19 cellular contexts compared by ENCODE assay signal in genomic region chr11:119366690-119367620, GRCh38. TPM values are rescaled to one million over a fixed set of nuclear protein-coding genes. Genes with fewer than 3 reads are reported as not detected.
DNase-seq lines count a peak whose midpoint lies in the region; TF ChIP-seq lines count a peak whose summit lies in the region.
"Had no signal": no experiment of that assay in that cellular context is flagged by ENCODE, and none has a peak within 500 bp of the region (broad histone marks: within the 10 kb centered on the region; RNA-seq: fewer than 3 reads in every experiment).

No MANE protein-coding gene starts in this region.

- no peak overlapping the region for H3K9ac ChIP-seq in BLaER1
- H3K9ac ChIP-seq: KMS-11 had no signal

- peaks cover 13% of the 10 kb centered on the region for H3K27me3 Mint-ChIP-seq in Calu3 (ENCODE audit: unreplicated experiment)
- H3K27me3 Mint-ChIP-seq in activated T-helper 2 cell treated with anti-CD3 and anti-CD28 coated beads, Interferon-gamma antibody, Interleukin-2, Interleukin-4, amounts not matched to agents 10 μg/mL and 5 μg/mL and 100 μg/mL, durations not matched to agents 14 hours and 24 hours and 36 hours (ENCODE audit: low read depth): peaks cover 29% of the 10 kb centered on the region

- H3K4me2 ChIP-seq in BLaER1: peak overlapping the region; percentile 66
- H3K4me2 ChIP-seq: KMS-11, PC-9 had no signal

- BruUV-seq in Calu3 (replicated peaks; lab: Mats Ljungman, UMichigan): no TSS peak

- peak; percentile 65 for DNase-seq in WERI-Rb-1
- DNase-seq in right atrium auricular region (ENCODE audit: low spot score): no peak
- no peak for DNase-seq in sigmoid colon
- DNase-seq in NCI-H2227 (lab: John Stamatoyannopoulos, UW; ENCODE audit: unreplicated experiment): no peak
- DNase-seq in activated CD4-positive, CD25-positive, alpha-beta regulatory T cell treated with anti-CD3 and anti-CD28 coated beads, Interleukin-2, amount 50 U/mL, for 72 hours: no peak
- DNase-seq in Calu3: no peak
- DNase-seq in activated T-helper 2 cell treated with anti-CD3 and anti-CD28 coated beads, Interferon-gamma antibody, Interleukin-2, Interleukin-4, amounts not matched to agents 10 μg/mL and 5 μg/mL and 100 μg/mL, durations not matched to agents 14 hours and 24 hours and 36 hours (ENCODE audit: low spot score): no peak
- DNase-seq: activated CD8-positive, alpha-beta memory T cell treated with anti-CD3 and anti-CD28 coated beads for 24 hours; activated gamma-delta T cell treated with Interleukin-2 at 50 U/mL for 16 hours; effector CD4-positive, alpha-beta T cell; GF-D8; mesenchymal stem cell; NCI-H1436 treated with DMSO at 0.1 percent for 48 hours; PC-9; stimulated activated naive CD8-positive, alpha-beta T cell treated with anti-CD3 and anti-CD28 coated beads, Interleukin-15, amount 100 ng/mL, for 72 hours had no signal

- no peak overlapping the region for H3K4me3 Mint-ChIP-seq in Calu3 (ENCODE audit: low read depth, unreplicated experiment)
- no peak overlapping the region for H3K4me3 Mint-ChIP-seq in activated T-helper 2 cell treated with anti-CD3 and anti-CD28 coated beads, Interferon-gamma antibody, Interleukin-2, Interleukin-4, amounts not matched to agents 10 μg/mL and 5 μg/mL and 100 μg/mL, durations not matched to agents 14 hours and 24 hours and 36 hours (ENCODE audit: low read depth)
- H3K4me3 Mint-ChIP-seq: stimulated activated naive CD8-positive, alpha-beta T cell treated with anti-CD3 and anti-CD28 coated beads, Interleukin-15, amount 100 ng/mL, for 72 hours had no signal

- 86 to 87% methylated on average over 11 of the region's 11 CpGs for WGBS in sigmoid colon, 2 donors

- TF ChIP-seq POLR2A in sigmoid colon (IDR thresholded peaks at IDR 0.05): no peak

- no peak overlapping the region for H3K27ac Mint-ChIP-seq in Calu3 (ENCODE audit: unreplicated experiment)
- H3K27ac Mint-ChIP-seq in activated T-helper 2 cell treated with anti-CD3 and anti-CD28 coated beads, Interferon-gamma antibody, Interleukin-2, Interleukin-4, amounts not matched to agents 10 μg/mL and 5 μg/mL and 100 μg/mL, durations not matched to agents 14 hours and 24 hours and 36 hours: no peak overlapping the region
- H3K27ac Mint-ChIP-seq: stimulated activated naive CD8-positive, alpha-beta T cell treated with anti-CD3 and anti-CD28 coated beads, Interleukin-15, amount 100 ng/mL, for 72 hours had no signal

- H3K4me3 ChIP-seq in BLaER1: no peak overlapping the region
- H3K4me3 ChIP-seq in WERI-Rb-1 (ENCODE audit: low read depth, low read length): no peak overlapping the region
- no peak overlapping the region for H3K4me3 ChIP-seq in right atrium auricular region
- H3K4me3 ChIP-seq in sigmoid colon: no peak overlapping the region
- H3K4me3 ChIP-seq: PC-9 had no signal

- H3K9me3 ChIP-seq in BLaER1 (no peaks in the 10 kb centered on the region), WERI-Rb-1 (ENCODE audit: severe bottlenecking) (no peaks in the 10 kb centered on the region), right atrium auricular region (no peaks in the 10 kb centered on the region), sigmoid colon (no peaks in the 10 kb centered on the region)

- TF ChIP-seq CTCF in WERI-Rb-1 (IDR thresholded peaks at IDR 0.05; ENCODE audit: low read depth, low read length): no peak
- TF ChIP-seq CTCF in right atrium auricular region (IDR thresholded peaks at IDR 0.05): no peak
- TF ChIP-seq CTCF in sigmoid colon (IDR thresholded peaks at IDR 0.05): no peak
- no peak for TF ChIP-seq CTCF in Calu3 (IDR thresholded peaks at IDR 0.05; ENCODE audit: unreplicated experiment)

- H4K20me1 ChIP-seq in BLaER1: 0 out of 2 replicates have a peak, but pooled peaks cover 8% of the 10 kb centered on the region

- intact Hi-C loops in sigmoid colon (cut with DNase I) (loop anchor here (10.0 kb wide), 1 partner anchor 358 kb away; the partner anchor contains the start of gene NECTIN1), Calu3 (cut with micrococcal nuclease; ENCODE audit: unreplicated experiment) (no loop called here)
- intact Hi-C loops in activated T-helper 2 cell treated with anti-CD3 and anti-CD28 coated beads, Interferon-gamma antibody, Interleukin-2, Interleukin-4, amounts not matched to agents 10 μg/mL and 5 μg/mL and 100 μg/mL, durations not matched to agents 14 hours and 24 hours and 36 hours (cut with micrococcal nuclease): no loop called here

- CTCF ChIA-PET in Calu3 (lab: Charles Lee): interaction anchor here (1.1 kb wide), 1 partner anchor 29 kb away, joined by 3 read pairs; no protein-coding TSS in a partner anchor

- H3K27ac ChIP-seq in BLaER1 (no peak overlapping the region), WERI-Rb-1 (peak overlapping the region; percentile 92), right atrium auricular region (peak overlapping the region; percentile 94), sigmoid colon (peak overlapping the region; percentile 46 to 91 (median 70))
- H3K27ac ChIP-seq: KMS-11, PC-9, VCaP had no signal

- H3K27me3 ChIP-seq in BLaER1: peaks cover 22% of the 10 kb centered on the region
- H3K27me3 ChIP-seq in WERI-Rb-1 (ENCODE audit: insufficient read depth, low read depth, severe bottlenecking): no peaks in the 10 kb centered on the region
- no peaks in the 10 kb centered on the region for H3K27me3 ChIP-seq in right atrium auricular region
- H3K27me3 ChIP-seq in sigmoid colon: no peaks in the 10 kb centered on the region

- peaks cover 9% of the 10 kb centered on the region for H3K4me1 Mint-ChIP-seq in Calu3 (ENCODE audit: low read depth, unreplicated experiment)
- peaks cover 8% of the 10 kb centered on the region for H3K4me1 Mint-ChIP-seq in activated T-helper 2 cell treated with anti-CD3 and anti-CD28 coated beads, Interferon-gamma antibody, Interleukin-2, Interleukin-4, amounts not matched to agents 10 μg/mL and 5 μg/mL and 100 μg/mL, durations not matched to agents 14 hours and 24 hours and 36 hours (ENCODE audit: low read depth)

- H3K4me1 ChIP-seq in BLaER1 (peaks cover 88% of the 10 kb centered on the region), right atrium auricular region (peaks cover 0 to 88% of the 10 kb centered on the region in 2 donors), sigmoid colon (peaks cover 0 to 83% (median 70%) of the 10 kb centered on the region in 4 donors)

- no peaks in the 10 kb centered on the region for H3K9me3 Mint-ChIP-seq in Calu3 (ENCODE audit: low read depth, unreplicated experiment)
- no peaks in the 10 kb centered on the region for H3K9me3 Mint-ChIP-seq in activated T-helper 2 cell treated with anti-CD3 and anti-CD28 coated beads, Interferon-gamma antibody, Interleukin-2, Interleukin-4, amounts not matched to agents 10 μg/mL and 5 μg/mL and 100 μg/mL, durations not matched to agents 14 hours and 24 hours and 36 hours
- H3K9me3 Mint-ChIP-seq: stimulated activated naive CD8-positive, alpha-beta T cell treated with anti-CD3 and anti-CD28 coated beads, Interleukin-15, amount 100 ng/mL, for 72 hours had no signal

- no peak for TF ChIP-seq EP300 in sigmoid colon (IDR thresholded peaks at IDR 0.05)

- H3K36me3 ChIP-seq in BLaER1 (no peaks in the 10 kb centered on the region), WERI-Rb-1 (no peaks in the 10 kb centered on the region), right atrium auricular region (no peaks in the 10 kb centered on the region), sigmoid colon (no peaks in the 10 kb centered on the region)

- no peaks in the 10 kb centered on the region for H3K36me3 Mint-ChIP-seq in Calu3 (ENCODE audit: insufficient read depth, unreplicated experiment)
- no peaks in the 10 kb centered on the region for H3K36me3 Mint-ChIP-seq in activated T-helper 2 cell treated with anti-CD3 and anti-CD28 coated beads, Interferon-gamma antibody, Interleukin-2, Interleukin-4, amounts not matched to agents 10 μg/mL and 5 μg/mL and 100 μg/mL, durations not matched to agents 14 hours and 24 hours and 36 hours (ENCODE audit: low read depth)

RNA-seq across cellular contexts. Expression of gene USP2, which starts 14.5 kb away (rescaled TPM):
- 10 to 100 TPM; 38.9 to 58.7 TPM for total RNA-seq in right atrium auricular region
- total RNA-seq in sigmoid colon: 1 to 10 TPM in 3 of 4 donors, under 1 TPM in 1; 0.71 to 1.9 (median 1.5) TPM
- polyA plus RNA-seq in sigmoid colon: 10 to 100 TPM; 11.6 to 13.2 (median 13.0) TPM
- 1.1 TPM in 2 replicates for total RNA-seq in Calu3 (2022)
- 1.0 and 1.1 TPM in 2 replicates for total RNA-seq in activated T-helper 2 cell treated with anti-CD3 and anti-CD28 coated beads, Interferon-gamma antibody, Interleukin-2, Interleukin-4, amounts not matched to agents 10 μg/mL and 5 μg/mL and 100 μg/mL, durations not matched to agents 14 hours and 24 hours and 36 hours

RNA-seq across cellular contexts. Expression of gene MFRP, which starts 20.4 kb away (rescaled TPM):
- not detected for total RNA-seq in right atrium auricular region
- under 1 TPM in 1 of 4 donors, not detected in 3; 0.14 TPM for total RNA-seq in sigmoid colon
- polyA plus RNA-seq in sigmoid colon: not detected
- total RNA-seq in Calu3 (2022): not detected in 2 replicates
- not detected in 2 replicates for total RNA-seq in activated T-helper 2 cell treated with anti-CD3 and anti-CD28 coated beads, Interferon-gamma antibody, Interleukin-2, Interleukin-4, amounts not matched to agents 10 μg/mL and 5 μg/mL and 100 μg/mL, durations not matched to agents 14 hours and 24 hours and 36 hours
- total RNA-seq: NCI-H460, PC-9 had no signal

RNA-seq across cellular contexts. Expression of gene C1QTNF5, which starts 26.3 kb away (rescaled TPM):
- total RNA-seq in right atrium auricular region: 10 to 100 TPM; 41.4 to 47.4 TPM
- 10 to 100 TPM; 23.2 to 35.2 (median 32.4) TPM for total RNA-seq in sigmoid colon
- polyA plus RNA-seq in sigmoid colon: 10 to 100 TPM in 1 of 3 donors, 1 to 10 TPM in 2; 4.9 to 12.5 (median 5.4) TPM
- total RNA-seq in Calu3 (2022): not detected in 2 replicates
- total RNA-seq in activated T-helper 2 cell treated with anti-CD3 and anti-CD28 coated beads, Interferon-gamma antibody, Interleukin-2, Interleukin-4, amounts not matched to agents 10 μg/mL and 5 μg/mL and 100 μg/mL, durations not matched to agents 14 hours and 24 hours and 36 hours: not detected in 2 replicates
- total RNA-seq: NCI-H460, PC-9 had no signal

RNA-seq across cellular contexts. Expression of gene RNF26, which starts 32.6 kb away (rescaled TPM):
- total RNA-seq in right atrium auricular region: 10 to 100 TPM in 1 of 2 donors, 1 to 10 TPM in 1; 8.2 to 10.3 TPM
- total RNA-seq in sigmoid colon: 10 to 100 TPM in 3 of 4 donors, 1 to 10 TPM in 1; 9.8 to 18.3 (median 11.8) TPM
- 10 to 100 TPM in 1 of 3 donors, 1 to 10 TPM in 2; 6.2 to 26.1 (median 7.2) TPM for polyA plus RNA-seq in sigmoid colon
- total RNA-seq in Calu3 (2022): 31.8 and 35.0 TPM in 2 replicates
- total RNA-seq in activated T-helper 2 cell treated with anti-CD3 and anti-CD28 coated beads, Interferon-gamma antibody, Interleukin-2, Interleukin-4, amounts not matched to agents 10 μg/mL and 5 μg/mL and 100 μg/mL, durations not matched to agents 14 hours and 24 hours and 36 hours: 29.9 and 32.6 TPM in 2 replicates

RNA-seq across cellular contexts. Expression of gene MCAM, which starts 50.0 kb away (rescaled TPM):
- 100 to 1,000 TPM; 356 to 509 TPM for total RNA-seq in right atrium auricular region
- 1,000 to 10,000 TPM in 1 of 4 donors, 100 to 1,000 TPM in 3; 628 to 1,033 (median 813) TPM for total RNA-seq in sigmoid colon
- 10 to 100 TPM in 1 of 3 donors, 1 to 10 TPM in 2; 2.1 to 51.5 (median 4.8) TPM for polyA plus RNA-seq in sigmoid colon
- total RNA-seq in Calu3 (2022): 11.1 and 25.1 TPM in 2 replicates
- total RNA-seq in activated T-helper 2 cell treated with anti-CD3 and anti-CD28 coated beads, Interferon-gamma antibody, Interleukin-2, Interleukin-4, amounts not matched to agents 10 μg/mL and 5 μg/mL and 100 μg/mL, durations not matched to agents 14 hours and 24 hours and 36 hours: 6.0 and 7.2 TPM in 2 replicates

Comparison
In these comparisons a context has a peak if more than half of its experiments do, and no peak if none do; other contexts are left out.
1. RNA of gene USP2, which starts 14.5 kb away (total RNA-seq): 38.9 to 58.7 TPM in right atrium auricular region; 0.71 to 1.9 TPM in sigmoid colon, 1.1 TPM in Calu3 and 1.0 to 1.1 TPM in activated T-helper 2 cell treated with anti-CD3 and anti-CD28 coated beads, Interferon-gamma antibody, Interleukin-2, Interleukin-4, amounts not matched to agents 10 μg/mL and 5 μg/mL and 100 μg/mL, durations not matched to agents 14 hours and 24 hours and 36 hours; every median in the first group is over 10 times any median in the second.
2. RNA of gene C1QTNF5, which starts 26.3 kb away (total RNA-seq): 41.4 to 47.4 TPM in right atrium auricular region and 23.2 to 35.2 TPM in sigmoid colon; not detected in Calu3 and not detected in activated T-helper 2 cell treated with anti-CD3 and anti-CD28 coated beads, Interferon-gamma antibody, Interleukin-2, Interleukin-4, amounts not matched to agents 10 μg/mL and 5 μg/mL and 100 μg/mL, durations not matched to agents 14 hours and 24 hours and 36 hours; every median in the first group is over 10 times any median in the second.